In genomic region chr3:158602227-158602626, GRCh38 we compare ENCODE assay signal across 2 cellular contexts.
TF ChIP-seq lines count a peak whose summit lies in the region.

No MANE protein-coding gene starts in this region.

TF ChIP-seq in GM12891, 5 proteins besides CTCF, POLR2A, EP300 and RAD21:
- TF ChIP-seq PAX5 (IDR thresholded peaks at IDR 0.05; ENCODE audit: insufficient read depth, low read length, severe bottlenecking) (no peak), TAF1 (IDR thresholded peaks at IDR 0.05; ENCODE audit: low read depth, low read length) (no peak), SPI1 (IDR thresholded peaks at IDR 0.05; ENCODE audit: low read depth, low read length) (no peak), POLR2AphosphoS5 (IDR thresholded peaks at IDR 0.05; ENCODE audit: low read depth, low read length) (no peak), POU2F2 (IDR thresholded peaks at IDR 0.05; ENCODE audit: low read depth, low read length) (no peak)

TF ChIP-seq in GM12878, 131 proteins besides CTCF, POLR2A, EP300 and RAD21:
- no peak for TF ChIP-seq POLR2AphosphoS2 (IDR thresholded peaks at IDR 0.05; ENCODE audit: low read depth, low read length)
- no peak for TF ChIP-seq HDAC6 (IDR thresholded peaks at IDR 0.05; ENCODE audit: unreplicated experiment)
- TF ChIP-seq ZBTB4 (CRISPR knock-in tag; IDR thresholded peaks at IDR 0.05): no peak
- TF ChIP-seq SPI1 (IDR thresholded peaks at IDR 0.05; ENCODE audit: borderline replicate concordance, insufficient read depth, low read depth, low read length): no peak
- no peak for TF ChIP-seq ETV6 (conservative IDR thresholded peaks at IDR 0.05 in 1 of 2, IDR thresholded peaks at IDR 0.05 in 1 of 2; ENCODE audit: borderline replicate concordance in 1 of 2, low read depth in 1 of 2)
- TF ChIP-seq NR2C1 (IDR thresholded peaks at IDR 0.05): peak; percentile 59
